23 cellular contexts compared by ENCODE assay signal in the genomic region with DNA sequence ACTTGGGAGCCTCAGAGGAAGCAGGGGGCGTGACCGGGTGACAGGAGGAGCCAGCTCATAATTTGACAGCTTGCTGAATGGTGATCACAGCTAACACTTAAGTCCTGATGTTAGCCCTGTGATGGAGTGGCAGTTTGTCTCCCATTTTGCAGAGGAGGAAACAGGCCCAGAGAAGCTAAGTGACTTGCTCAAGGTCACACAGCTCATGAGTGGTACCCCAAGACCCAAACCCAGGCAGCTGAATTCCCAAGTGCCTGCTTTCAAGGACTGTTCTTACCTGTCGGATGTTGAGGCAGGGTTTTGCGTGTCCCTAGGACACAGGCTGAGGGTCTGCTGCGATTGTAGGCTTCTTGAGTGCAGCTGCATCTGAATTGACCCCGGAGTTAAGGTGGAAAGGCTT. TPM values are rescaled to one million over a fixed set of nuclear protein-coding genes. Genes with fewer than 3 reads are reported as not detected.
A peak's percentile ranks its signal among the peaks of the same experiment; 100 is the strongest.
DNase-seq lines count a peak whose midpoint lies in the region; ATAC-seq, FAIRE-seq and TF ChIP-seq lines count a peak whose summit lies in the region.
"Had no signal": no experiment of that assay in that cellular context is flagged by ENCODE, and none has a peak within 500 bp of the region (broad histone marks: within the 10 kb centered on the region; RNA-seq: fewer than 3 reads in every experiment).

No MANE protein-coding gene starts in this region.

- no peak overlapping the region for H2BK5ac ChIP-seq in IMR-90 (ENCODE audit: low read depth, low read length, poor library complexity, severe bottlenecking)

- H3K27me3 Mint-ChIP-seq in neural progenitor cell (ENCODE audit: insufficient read depth, low read depth), result peaks cover 7% of the 10 kb centered on the region
- H3K27me3 Mint-ChIP-seq: B cell; CD4-positive, alpha-beta T cell had no signal

- H3K9ac ChIP-seq in HepG2 (ENCODE audit: insufficient read depth, low read depth, low read length) (no peak overlapping the region), IMR-90 (ENCODE audit: low read depth, low read length) (no peak overlapping the region), neural progenitor cell (no peak overlapping the region)
- H3K9ac ChIP-seq: BLaER1 treated with 17β-estradiol and CSF1 and Interleukin-3, amounts not matched to agents 10 nM and 100 nM had no signal

- dilution Hi-C loops in IMR-90 (cut with HindIII; ENCODE audit: low sequenced_read_pairs, unreplicated experiment), result no loop called here

- peaks cover 6% of the 10 kb centered on the region for H3K4me1 Mint-ChIP-seq in neural progenitor cell

- H3F3A ChIP-seq in neural progenitor cell (ENCODE audit: low read depth), result peaks cover 6% of the 10 kb centered on the region

- H3K4me3 Mint-ChIP-seq in neural progenitor cell, result peak overlapping the region; percentile 33
- H3K4me3 Mint-ChIP-seq: B cell; CD4-positive, alpha-beta T cell; CD8-positive, alpha-beta T cell had no signal

- H3K18ac ChIP-seq in IMR-90 (ENCODE audit: low read depth, low read length), result no peak overlapping the region

- no peak overlapping the region for H3K14ac ChIP-seq in IMR-90 (replicated peaks; ENCODE audit: low read depth, low read length)

- no peak overlapping the region for H4K8ac ChIP-seq in IMR-90 (ENCODE audit: low read depth in 2 of 2, low read length in 2 of 2)

- TF ChIP-seq CTCF in HepG2 (CRISPR knock-in tag; IDR thresholded peaks at IDR 0.05), result no peak
- no peak for TF ChIP-seq CTCF in right lobe of liver (IDR thresholded peaks at IDR 0.05)
- TF ChIP-seq CTCF in IMR-90 (conservative IDR thresholded peaks at IDR 0.05; ENCODE audit: low read depth, low read length), result no peak
- TF ChIP-seq CTCF in neural progenitor cell (IDR thresholded peaks at IDR 0.05), result no peak

- no peaks in the 10 kb centered on the region for H3K79me1 ChIP-seq in IMR-90 (ENCODE audit: low read depth in 1 of 2, low read length in 2 of 2)

- no peak overlapping the region for H3K27ac Mint-ChIP-seq in neural progenitor cell
- H3K27ac Mint-ChIP-seq: B cell; CD4-positive, alpha-beta T cell; CD8-positive, alpha-beta T cell had no signal

- peak overlapping the region; percentile 9 for H2AK9ac ChIP-seq in IMR-90 (replicated peaks; ENCODE audit: low read depth, low read length, poor library complexity)

- no peaks in the 10 kb centered on the region for H3K36me3 ChIP-seq in HepG2 (replicated peaks in 1 of 2; ENCODE audit: control insufficient read depth in 1 of 2, insufficient read depth in 2 of 2, low read length in 2 of 2)
- H3K36me3 ChIP-seq in right lobe of liver, result no peaks in the 10 kb centered on the region
- no peaks in the 10 kb centered on the region for H3K36me3 ChIP-seq in IMR-90 (ENCODE audit: control insufficient read depth, insufficient read depth, low read length)
- H3K36me3 ChIP-seq in neural progenitor cell, result no peaks in the 10 kb centered on the region

- no peak overlapping the region for H4K91ac ChIP-seq in IMR-90 (ENCODE audit: insufficient read depth, low read depth, low read length)

- DNase-seq in HepG2 (ENCODE audit: low spot score), result no peak
- no peak for DNase-seq in right lobe of liver
- no peak for DNase-seq in IMR-90
- no peak for DNase-seq in neural progenitor cell (ENCODE audit: low spot score)
- no peak for DNase-seq in islet precursor cell
- DNase-seq: AML-193; CD4-positive, alpha-beta T cell; CD8-positive, alpha-beta T cell; DMS 273 treated with DMSO at 0.1 percent for 48 hours; DMS153; DMS53; DMS79; DND-41; EL; GDM1 had no signal

- no peak overlapping the region for H2BK15ac ChIP-seq in IMR-90 (ENCODE audit: low read depth, low read length)

- H2AFZ ChIP-seq in HepG2 (ENCODE audit: low read length) (no peak overlapping the region), IMR-90 (replicated peaks; ENCODE audit: low read length, poor library complexity) (no peak overlapping the region), neural progenitor cell (replicated peaks) (no peak overlapping the region)

- H3K23ac ChIP-seq in IMR-90 (ENCODE audit: low read depth, low read length), result no peak overlapping the region

- H3K4ac ChIP-seq in IMR-90 (ENCODE audit: low read depth, low read length), result no peak overlapping the region

- H4K20me1 ChIP-seq in HepG2 (ENCODE audit: insufficient read depth, low read length), result no peaks in the 10 kb centered on the region
- no peaks in the 10 kb centered on the region for H4K20me1 ChIP-seq in IMR-90 (ENCODE audit: insufficient read depth, low read length)
- no peaks in the 10 kb centered on the region for H4K20me1 ChIP-seq in neural progenitor cell (ENCODE audit: low read depth)

- no peak overlapping the region for H2AK5ac ChIP-seq in IMR-90 (ENCODE audit: low read depth, low read length)

- H3K36me3 Mint-ChIP-seq in neural progenitor cell, result no peaks in the 10 kb centered on the region
- H3K36me3 Mint-ChIP-seq: CD8-positive, alpha-beta T cell had no signal

- BruUV-seq in HepG2 (replicated peaks; lab: Mats Ljungman, UMichigan) (no TSS peak), IMR-90 (replicated peaks; lab: Mats Ljungman, UMichigan) (no TSS peak)

- TF ChIP-seq EP300 in HepG2 (IDR thresholded peaks at IDR 0.05; ENCODE audit: low read depth in 2 of 2, low read length in 2 of 2), result no peak
- no peak for TF ChIP-seq EP300 in HepG2 (CRISPR knock-in tag; IDR thresholded peaks at IDR 0.05; ENCODE audit: borderline replicate concordance)

- whole genome bisulfite sequencing in HepG2 (ENCODE audit: low lambda C conversion rate), result 21% methylated on average over 5 of the region's 6 CpGs
- WGBS in right lobe of liver (ENCODE audit: insufficient coverage, low coverage, low lambda C conversion rate, missing lambda C conversion rate), result 96% methylated on average over 3 of the region's 6 CpGs
- WGBS in IMR-90 (ENCODE audit: extremely low coverage in 2 of 2, insufficient read length in 1 of 2), 2 experiments, result 86% methylated on average over 3 of the region's 6 CpGs; no CpG with 5 or more reads in 1 of the 2 experiments

- FAIRE-seq in HepG2 (lab: Jason Lieb, UNC), result no peak
- FAIRE-seq: A549, GM12878, GM19239 had no signal

- H3K4me2 ChIP-seq in HepG2 (ENCODE audit: low read depth, low read length) (no peak overlapping the region), IMR-90 (ENCODE audit: low read depth, low read length) (no peak overlapping the region), neural progenitor cell (no peak overlapping the region)
- H3K4me2 ChIP-seq: A549; BLaER1 treated with 17β-estradiol and CSF1 and Interleukin-3, amounts not matched to agents 10 nM and 100 nM had no signal

- H2BK20ac ChIP-seq in IMR-90 (ENCODE audit: low read depth, low read length), result no peak overlapping the region

- H2BK120ac ChIP-seq in IMR-90 (ENCODE audit: low read depth, low read length), result no peak overlapping the region

- H4K5ac ChIP-seq in IMR-90 (ENCODE audit: low read depth, low read length), result no peak overlapping the region

- no peak for ATAC-seq in HepG2
- no peak for ATAC-seq in right lobe of liver
- ATAC-seq in IMR-90 (ENCODE audit: low read depth), result no peak
- no peak for ATAC-seq in GM21423 (IDR thresholded peaks at IDR 0.05; ENCODE audit: unreplicated experiment)
- ATAC-seq: A549; CD8-positive, alpha-beta T cell; GM12878 had no signal

- H3K9me1 ChIP-seq in IMR-90 (ENCODE audit: insufficient read depth, low read length), result no peaks in the 10 kb centered on the region

- H3K27ac ChIP-seq in HepG2 (ENCODE audit: extremely low read length, insufficient read depth, low read length) (no peak overlapping the region), right lobe of liver (no peak overlapping the region), IMR-90 (ENCODE audit: insufficient read depth, low read length) (no peak overlapping the region), neural progenitor cell (no peak overlapping the region)
- H3K27ac ChIP-seq: 22Rv1, A549, C4-2B had no signal

- POLR2A ChIA-PET in HepG2 (lab: Yijun Ruan, JAX), result no interaction called here
- POLR2A ChIA-PET in IMR-90 (lab: Charles Lee; ENCODE audit: unreplicated experiment), result no interaction called here

- H3K4me3 ChIP-seq in HepG2 (replicated peaks in 1 of 3; ENCODE audit: insufficient read depth in 1 of 3, low read depth in 2 of 3, low read length in 3 of 3), result no peak overlapping the region
- no peak overlapping the region for H3K4me3 ChIP-seq in right lobe of liver
- H3K4me3 ChIP-seq in IMR-90 (ENCODE audit: insufficient read depth, low read depth, low read length), result no peak overlapping the region
- no peak overlapping the region for H3K4me3 ChIP-seq in neural progenitor cell
- H3K4me3 ChIP-seq: A549; BLaER1 treated with 17β-estradiol and CSF1 and Interleukin-3, amounts not matched to agents 10 nM and 100 nM; GM12878 had no signal

- in situ Hi-C loops in HepG2 (cut with HindIII; ENCODE audit: extremely low pct_ligation_motif_present, low pct_unique_long_range_greater_than_20kb), result no loop called here
- in situ Hi-C loops in IMR-90 (cut with MboI; ENCODE audit: low sequenced_read_pairs), result no loop called here

- H3K9me3 Mint-ChIP-seq in neural progenitor cell, result peaks cover 2% of the 10 kb centered on the region
- H3K9me3 Mint-ChIP-seq: CD4-positive, alpha-beta T cell; CD8-positive, alpha-beta T cell had no signal

- TF ChIP-seq RAD21 in HepG2 (CRISPR knock-in tag; IDR thresholded peaks at IDR 0.05), result no peak
- TF ChIP-seq RAD21 in IMR-90 (IDR thresholded peaks at IDR 0.05; ENCODE audit: low read length), result no peak

- H3K9me3 ChIP-seq in HepG2 (ENCODE audit: low read length) (no peaks in the 10 kb centered on the region), right lobe of liver (no peaks in the 10 kb centered on the region), IMR-90 (ENCODE audit: control insufficient read depth, insufficient read depth, low read length) (no peaks in the 10 kb centered on the region), neural progenitor cell (ENCODE audit: low read depth) (no peaks in the 10 kb centered on the region)
- H3K9me3 ChIP-seq: A549; BLaER1 treated with 17β-estradiol and CSF1 and Interleukin-3, amounts not matched to agents 10 nM and 100 nM had no signal

- H3K27me3 ChIP-seq in HepG2 (ENCODE audit: control insufficient read depth in 1 of 2, insufficient read depth in 2 of 2, low read length in 2 of 2) (peaks cover 6 to 13% of the 10 kb centered on the region in 2 experiments; a peak in 3 of 5 replicates), right lobe of liver (no peaks in the 10 kb centered on the region), IMR-90 (ENCODE audit: control insufficient read depth, insufficient read depth, low read length) (peaks cover 15% of the 10 kb centered on the region), neural progenitor cell (no peaks in the 10 kb centered on the region)
- H3K27me3 ChIP-seq: BLaER1 treated with 17β-estradiol and CSF1 and Interleukin-3, amounts not matched to agents 10 nM and 100 nM had no signal

- H3K56ac ChIP-seq in IMR-90 (ENCODE audit: extremely low read depth, insufficient read depth, low read length), result no peak overlapping the region

- H3K4me1 ChIP-seq in HepG2 (ENCODE audit: insufficient read depth, low read length), result no peaks in the 10 kb centered on the region
- no peaks in the 10 kb centered on the region for H3K4me1 ChIP-seq in right lobe of liver
- H3K4me1 ChIP-seq in IMR-90 (ENCODE audit: control insufficient read depth, insufficient read depth, low read length), result no peaks in the 10 kb centered on the region
- H3K4me1 ChIP-seq in neural progenitor cell, result no peaks in the 10 kb centered on the region
- H3K4me1 ChIP-seq: A549 had no signal

- CTCF ChIA-PET in HepG2 (lab: Yijun Ruan, JAX; ENCODE audit: low intra/inter-chr PET ratio, low total read pairs) (no interaction called here), IMR-90 (lab: Yijun Ruan, JAX) (no interaction called here)

- intact Hi-C loops in HepG2 (cut with micrococcal nuclease; ENCODE audit: unreplicated experiment) (no loop called here), right lobe of liver (cut with DNase I) (no loop called here), IMR-90 (cut with micrococcal nuclease) (no loop called here)

- TF ChIP-seq POLR2A in HepG2 (IDR thresholded peaks at IDR 0.05; ENCODE audit: insufficient read depth in 1 of 2, low read depth in 2 of 2, low read length in 2 of 2), result no peak
- no peak for TF ChIP-seq POLR2A in right lobe of liver (IDR thresholded peaks at IDR 0.05)
- no peak for TF ChIP-seq POLR2A in IMR-90 (IDR thresholded peaks at IDR 0.05; ENCODE audit: low read depth, low read length)

- H3K79me2 ChIP-seq in HepG2 (ENCODE audit: insufficient read depth, low read length), result no peaks in the 10 kb centered on the region
- no peaks in the 10 kb centered on the region for H3K79me2 ChIP-seq in neural progenitor cell (ENCODE audit: low read depth)

RNA-seq across cellular contexts. Expression of gene PALD1, which starts 51.7 kb away (rescaled TPM):
- total RNA-seq in HepG2 (2016; rRNA removed; fragmentation: Illumina TruSeq; extraction: Trizol), result 0.06 and 0.07 TPM in 2 replicates
- not detected in 2 replicates for total RNA-seq in HepG2 (2016; cell fraction: cytosol; rRNA removed; fragmentation: Illumina TruSeq; extraction: Trizol; ENCODE audit: low read depth)
- 0.04 TPM in 1 of 2 replicates, not detected in the other for total RNA-seq in HepG2 (2016; cell fraction: insoluble cytoplasmic fraction; rRNA removed; fragmentation: Illumina TruSeq; extraction: Trizol)
- total RNA-seq in HepG2 (2016; cell fraction: membrane; rRNA removed; fragmentation: Illumina TruSeq; extraction: Trizol), result 0.03 TPM in 2 replicates
- total RNA-seq in HepG2 (2016; cell fraction: nucleus; rRNA removed; fragmentation: Illumina TruSeq; extraction: Trizol), result not detected in 2 replicates
- polyA plus RNA-seq in HepG2 (2011; rRNA removed), result 0.08 and 0.09 TPM in 2 replicates
- polyA plus RNA-seq in HepG2 (2011; cell fraction: cytosol; rRNA removed), result 0.08 TPM in 2 replicates
- polyA plus RNA-seq in HepG2 (2011; cell fraction: nucleus; rRNA removed), result 0.43 and 0.50 TPM in 2 replicates
- polyA plus RNA-seq in HepG2 (2012), result 0.11 TPM in 1 of 2 replicates, not detected in the other
- not detected in 2 replicates for polyA plus RNA-seq in HepG2 (2016; cell fraction: cytosol; fragmentation: Illumina TruSeq; extraction: Trizol; ENCODE audit: low read depth)
- not detected in 2 replicates for polyA plus RNA-seq in HepG2 (2016; cell fraction: insoluble cytoplasmic fraction; fragmentation: Illumina TruSeq; extraction: Trizol; ENCODE audit: low read depth)
- not detected in 2 replicates for polyA plus RNA-seq in HepG2 (2016; cell fraction: membrane; fragmentation: Illumina TruSeq; extraction: Trizol; ENCODE audit: low read depth)
- polyA plus RNA-seq in HepG2 (2016; cell fraction: nucleus; fragmentation: Illumina TruSeq; extraction: Trizol; ENCODE audit: insufficient read depth, low read depth), result not detected in 2 replicates
- 0.05 and 0.52 TPM in 2 replicates for polyA minus RNA-seq in HepG2 (2011; rRNA and poly(A)+ RNA removed; ENCODE audit: low replicate concordance)
- not detected in 2 replicates for polyA minus RNA-seq in HepG2 (2011; cell fraction: cytosol; rRNA and poly(A)+ RNA removed)
- polyA minus RNA-seq in HepG2 (2011; cell fraction: nucleus; rRNA and poly(A)+ RNA removed), result 0.12 TPM in 1 of 2 replicates, not detected in the other
- 1 to 10 TPM in 4 of 6 experiments, under 1 TPM in 2; 0.81 to 2.9 (median 1.3) TPM for total RNA-seq in right lobe of liver
- total RNA-seq in IMR-90 (2012; rRNA removed), result under 0.01 and 0.18 TPM in 2 replicates
- polyA plus RNA-seq in IMR-90 (2012; rRNA removed), result 0.12 and 0.14 TPM in 2 replicates
- 0.11 TPM in 2 replicates for polyA plus RNA-seq in IMR-90 (2012; cell fraction: cytosol; rRNA removed)
- 0.11 and 0.26 TPM in 2 replicates for polyA plus RNA-seq in IMR-90 (2012; cell fraction: nucleus; rRNA removed; ENCODE audit: low replicate concordance)
- 9.6 and 20.4 TPM in 2 replicates for total RNA-seq in neural progenitor cell (ENCODE audit: low replicate concordance)
